In the genomic region with DNA sequence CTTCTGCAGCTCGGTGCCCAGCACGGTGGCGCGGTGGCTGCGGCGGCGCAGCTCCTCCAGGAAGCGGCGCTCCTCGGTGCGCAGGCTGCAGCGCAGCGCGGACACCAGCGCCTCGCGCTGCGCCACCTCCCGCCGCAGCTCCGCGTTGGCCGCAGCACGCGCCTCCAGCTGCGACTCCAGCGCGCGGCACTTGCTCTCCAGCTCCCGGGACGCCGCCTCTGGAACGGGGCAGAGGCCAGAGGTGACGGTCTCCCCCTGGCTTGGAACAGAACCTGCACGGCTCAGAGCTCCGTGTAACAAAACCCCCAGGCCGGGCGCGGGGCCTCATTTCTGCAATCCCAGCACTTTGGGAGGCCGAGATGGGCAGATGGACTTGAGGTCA, we compare ENCODE assay signal across 8 cellular contexts. TPM values are rescaled to one million over a fixed set of nuclear protein-coding genes. Genes with fewer than 3 reads are reported as not detected.
DNase-seq lines count a peak whose midpoint lies in the region; ATAC-seq, FAIRE-seq and TF ChIP-seq lines count a peak whose summit lies in the region.

No MANE protein-coding gene starts in this region.

- peaks cover 23% of the 10 kb centered on the region for H3K27me3 Mint-ChIP-seq in activated CD4-positive, alpha-beta T cell treated with anti-CD3 and anti-CD28 coated beads, Interleukin-2, amount 10 ng/mL, durations not matched to agents 7 days and 5 days

- no peak for TF ChIP-seq EP300 in esophagus muscularis mucosa (IDR thresholded peaks at IDR 0.05)

- POLR2A ChIA-PET in activated CD4-positive, alpha-beta T cell treated with anti-CD3 and anti-CD28 coated beads, Interleukin-2, amount 10 ng/mL, durations not matched to agents 7 days and 5 days (lab: Charles Lee) = no interaction called here

- H3K9me3 Mint-ChIP-seq in activated CD4-positive, alpha-beta T cell treated with anti-CD3 and anti-CD28 coated beads, Interleukin-2, amount 10 ng/mL, durations not matched to agents 7 days and 5 days = no peaks in the 10 kb centered on the region

- intact Hi-C loops in esophagus muscularis mucosa (cut with DNase I) = no loop called here

- CTCF ChIA-PET in activated CD4-positive, alpha-beta T cell treated with anti-CD3 and anti-CD28 coated beads, Interleukin-2, amount 10 ng/mL, durations not matched to agents 7 days and 5 days (lab: Charles Lee) = no interaction called here

- no peaks in the 10 kb centered on the region for H3K36me3 ChIP-seq in esophagus muscularis mucosa

- peak overlapping the region; percentile 46 to 58 (median 48) for H3K4me3 ChIP-seq in esophagus muscularis mucosa

- ATAC-seq in HG03457 (IDR thresholded peaks at IDR 0.05; ENCODE audit: unreplicated experiment) (no peak), GM21576 (IDR thresholded peaks at IDR 0.05; ENCODE audit: unreplicated experiment) (no peak)

- DNase-seq in GM10266 (ENCODE audit: extremely low spot score) = peak; percentile 69
- DNase-seq in activated CD4-positive, alpha-beta T cell treated with anti-CD3 and anti-CD28 coated beads, Interleukin-2, amount 10 ng/mL, durations not matched to agents 7 days and 5 days = peak; percentile 38
- no peak for DNase-seq in esophagus muscularis mucosa (ENCODE audit: extremely low spot score)
- DNase-seq in occipital lobe (lab: John Stamatoyannopoulos, UW) = peak; percentile 31
- no peak for DNase-seq in HTR-8/SVneo (ENCODE audit: insufficient read length, low spot score)
- DNase-seq in NCI-H187 treated with DMSO at 0.1 percent for 48 hours (lab: John Stamatoyannopoulos, UW) = no peak

- TF ChIP-seq POLR2A in esophagus muscularis mucosa (IDR thresholded peaks at IDR 0.05; ENCODE audit: low read depth) = no peak

- TF ChIP-seq CTCF in GM10266 (IDR thresholded peaks at IDR 0.05; ENCODE audit: control insufficient read depth, insufficient read depth, low read depth, missing control alignments) (peak; percentile 31), esophagus muscularis mucosa (IDR thresholded peaks at IDR 0.05) (peak in 1 of 3 experiments; percentile 19)

- H3K36me3 Mint-ChIP-seq in activated CD4-positive, alpha-beta T cell treated with anti-CD3 and anti-CD28 coated beads, Interleukin-2, amount 10 ng/mL, durations not matched to agents 7 days and 5 days (ENCODE audit: low read depth) = no peaks in the 10 kb centered on the region

- H3K4me1 ChIP-seq in esophagus muscularis mucosa = peaks cover 0 to 20% (median 18%) of the 10 kb centered on the region in 4 donors

- H3K4me3 Mint-ChIP-seq in activated CD4-positive, alpha-beta T cell treated with anti-CD3 and anti-CD28 coated beads, Interleukin-2, amount 10 ng/mL, durations not matched to agents 7 days and 5 days = no peak overlapping the region

- FAIRE-seq in HTR-8/SVneo (lab: Jason Lieb, UNC) = no peak

- H3K27ac Mint-ChIP-seq in activated CD4-positive, alpha-beta T cell treated with anti-CD3 and anti-CD28 coated beads, Interleukin-2, amount 10 ng/mL, durations not matched to agents 7 days and 5 days = no peak overlapping the region

- peaks cover 7% of the 10 kb centered on the region for H3K4me1 Mint-ChIP-seq in activated CD4-positive, alpha-beta T cell treated with anti-CD3 and anti-CD28 coated beads, Interleukin-2, amount 10 ng/mL, durations not matched to agents 7 days and 5 days

- 6% methylated on average over 12 of the region's 40 CpGs for WGBS in esophagus muscularis mucosa

- peak overlapping the region in 1 of 4 donors; percentile 30 for H3K27ac ChIP-seq in esophagus muscularis mucosa (replicated peaks in 1 of 4)

- no peaks in the 10 kb centered on the region for H3K9me3 ChIP-seq in esophagus muscularis mucosa

- H3K27me3 ChIP-seq in esophagus muscularis mucosa = peaks cover 0 to 75% (median 24%) of the 10 kb centered on the region in 4 donors

RNA-seq across cellular contexts. Expression of gene CLUH, which starts 13.2 kb away (rescaled TPM):
- total RNA-seq in activated CD4-positive, alpha-beta T cell treated with anti-CD3 and anti-CD28 coated beads, Interleukin-2, amount 10 ng/mL, durations not matched to agents 7 days and 5 days = 10 to 100 TPM; 44.8 to 55.9 TPM
- total RNA-seq in esophagus muscularis mucosa (10 to 100 TPM; 42.8 to 92.9 (median 62.9) TPM), occipital lobe (17.5 TPM)

RNA-seq across cellular contexts. Expression of gene CCDC92B, which starts 24.7 kb away (rescaled TPM):
- total RNA-seq in activated CD4-positive, alpha-beta T cell treated with anti-CD3 and anti-CD28 coated beads, Interleukin-2, amount 10 ng/mL, durations not matched to agents 7 days and 5 days = under 1 TPM in 1 of 2 experiments, not detected in 1; 0.08 TPM
- total RNA-seq in esophagus muscularis mucosa = under 1 TPM in 2 of 4 donors, not detected in 2; 0.13 to 0.42 TPM
- 1.1 TPM for total RNA-seq in occipital lobe

Comparison
In these comparisons a context has a peak if more than half of its experiments do, and no peak if none do; other contexts are left out.
1. DNase-seq: peak in GM10266 (single experiment), activated CD4-positive, alpha-beta T cell treated with anti-CD3 and anti-CD28 coated beads, Interleukin-2, amount 10 ng/mL, durations not matched to agents 7 days and 5 days (single experiment) and occipital lobe (single experiment); none in esophagus muscularis mucosa (single experiment), HTR-8/SVneo (single experiment) and NCI-H187 treated with DMSO at 0.1 percent for 48 hours (single experiment).